1 cellular context compared by ENCODE assay signal in the genomic region with DNA sequence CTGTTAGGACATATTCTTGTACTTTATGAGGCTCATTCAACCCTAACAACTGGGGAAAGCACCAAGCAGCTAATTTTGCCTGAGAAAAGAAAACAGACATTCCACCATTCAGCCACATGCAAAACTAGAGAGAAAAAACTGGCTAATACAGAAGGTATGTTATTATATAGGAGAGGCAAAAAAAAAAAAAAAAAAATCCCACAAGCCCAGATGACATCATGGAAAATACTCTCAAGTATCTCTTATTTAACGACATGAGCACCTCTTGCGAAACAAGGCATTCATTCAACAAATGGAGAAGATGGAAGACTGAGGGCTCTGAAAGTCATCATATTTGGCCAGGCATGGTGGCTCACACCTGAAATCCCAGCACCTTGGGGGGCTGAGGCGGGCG.
TF ChIP-seq lines count a peak whose summit lies in the region.

No MANE protein-coding gene starts in this region.

TF ChIP-seq in GM23338, 12 proteins besides CTCF, POLR2A, EP300 and RAD21 (continued from another document):
- TF ChIP-seq, protein P1, sequence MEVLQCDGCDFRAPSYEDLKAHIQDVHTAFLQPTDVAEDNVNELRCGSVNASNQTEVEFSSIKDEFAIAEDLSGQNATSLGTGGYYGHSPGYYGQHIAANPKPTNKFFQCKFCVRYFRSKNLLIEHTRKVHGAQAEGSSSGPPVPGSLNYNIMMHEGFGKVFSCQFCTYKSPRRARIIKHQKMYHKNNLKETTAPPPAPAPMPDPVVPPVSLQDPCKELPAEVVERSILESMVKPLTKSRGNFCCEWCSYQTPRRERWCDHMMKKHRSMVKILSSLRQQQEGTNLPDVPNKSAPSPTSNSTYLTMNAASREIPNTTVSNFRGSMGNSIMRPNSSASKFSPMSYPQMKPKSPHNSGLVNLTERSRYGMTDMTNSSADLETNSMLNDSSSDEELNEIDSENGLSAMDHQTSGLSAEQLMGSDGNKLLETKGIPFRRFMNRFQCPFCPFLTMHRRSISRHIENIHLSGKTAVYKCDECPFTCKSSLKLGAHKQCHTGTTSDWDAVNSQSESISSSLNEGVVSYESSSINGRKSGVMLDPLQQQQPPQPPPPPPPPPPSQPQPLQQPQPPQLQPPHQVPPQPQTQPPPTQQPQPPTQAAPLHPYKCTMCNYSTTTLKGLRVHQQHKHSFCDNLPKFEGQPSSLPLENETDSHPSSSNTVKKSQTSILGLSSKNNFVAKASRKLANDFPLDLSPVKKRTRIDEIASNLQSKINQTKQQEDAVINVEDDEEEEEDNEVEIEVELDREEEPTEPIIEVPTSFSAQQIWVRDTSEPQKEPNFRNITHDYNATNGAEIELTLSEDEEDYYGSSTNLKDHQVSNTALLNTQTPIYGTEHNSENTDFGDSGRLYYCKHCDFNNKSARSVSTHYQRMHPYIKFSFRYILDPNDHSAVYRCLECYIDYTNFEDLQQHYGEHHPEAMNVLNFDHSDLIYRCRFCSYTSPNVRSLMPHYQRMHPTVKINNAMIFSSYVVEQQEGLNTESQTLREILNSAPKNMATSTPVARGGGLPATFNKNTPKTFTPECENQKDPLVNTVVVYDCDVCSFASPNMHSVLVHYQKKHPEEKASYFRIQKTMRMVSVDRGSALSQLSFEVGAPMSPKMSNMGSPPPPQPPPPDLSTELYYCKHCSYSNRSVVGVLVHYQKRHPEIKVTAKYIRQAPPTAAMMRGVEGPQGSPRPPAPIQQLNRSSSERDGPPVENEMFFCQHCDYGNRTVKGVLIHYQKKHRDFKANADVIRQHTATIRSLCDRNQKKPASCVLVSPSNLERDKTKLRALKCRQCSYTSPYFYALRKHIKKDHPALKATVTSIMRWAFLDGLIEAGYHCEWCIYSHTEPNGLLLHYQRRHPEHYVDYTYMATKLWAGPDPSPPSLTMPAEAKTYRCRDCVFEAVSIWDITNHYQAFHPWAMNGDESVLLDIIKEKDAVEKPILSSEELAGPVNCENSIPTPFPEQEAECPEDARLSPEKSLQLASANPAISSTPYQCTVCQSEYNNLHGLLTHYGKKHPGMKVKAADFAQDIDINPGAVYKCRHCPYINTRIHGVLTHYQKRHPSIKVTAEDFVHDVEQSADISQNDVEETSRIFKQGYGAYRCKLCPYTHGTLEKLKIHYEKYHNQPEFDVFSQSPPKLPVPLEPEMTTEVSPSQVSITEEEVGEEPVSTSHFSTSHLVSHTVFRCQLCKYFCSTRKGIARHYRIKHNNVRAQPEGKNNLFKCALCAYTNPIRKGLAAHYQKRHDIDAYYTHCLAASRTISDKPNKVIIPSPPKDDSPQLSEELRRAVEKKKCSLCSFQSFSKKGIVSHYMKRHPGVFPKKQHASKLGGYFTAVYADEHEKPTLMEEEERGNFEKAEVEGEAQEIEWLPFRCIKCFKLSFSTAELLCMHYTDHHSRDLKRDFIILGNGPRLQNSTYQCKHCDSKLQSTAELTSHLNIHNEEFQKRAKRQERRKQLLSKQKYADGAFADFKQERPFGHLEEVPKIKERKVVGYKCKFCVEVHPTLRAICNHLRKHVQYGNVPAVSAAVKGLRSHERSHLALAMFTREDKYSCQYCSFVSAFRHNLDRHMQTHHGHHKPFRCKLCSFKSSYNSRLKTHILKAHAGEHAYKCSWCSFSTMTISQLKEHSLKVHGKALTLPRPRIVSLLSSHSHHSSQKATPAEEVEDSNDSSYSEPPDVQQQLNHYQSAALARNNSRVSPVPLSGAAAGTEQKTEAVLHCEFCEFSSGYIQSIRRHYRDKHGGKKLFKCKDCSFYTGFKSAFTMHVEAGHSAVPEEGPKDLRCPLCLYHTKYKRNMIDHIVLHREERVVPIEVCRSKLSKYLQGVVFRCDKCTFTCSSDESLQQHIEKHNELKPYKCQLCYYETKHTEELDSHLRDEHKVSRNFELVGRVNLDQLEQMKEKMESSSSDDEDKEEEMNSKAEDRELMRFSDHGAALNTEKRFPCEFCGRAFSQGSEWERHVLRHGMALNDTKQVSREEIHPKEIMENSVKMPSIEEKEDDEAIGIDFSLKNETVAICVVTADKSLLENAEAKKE (CRISPR knock-in tag; IDR thresholded peaks at IDR 0.05): no peak
- no peak for TF ChIP-seq JUNB (IDR thresholded peaks at IDR 0.05; ENCODE audit: unreplicated experiment)
- TF ChIP-seq EZH2 (IDR thresholded peaks at IDR 0.05; ENCODE audit: low read depth, unreplicated experiment): no peak
- TF ChIP-seq REST (IDR thresholded peaks at IDR 0.05; ENCODE audit: unreplicated experiment): no peak
- no peak for TF ChIP-seq EZH2phosphoT487 (IDR thresholded peaks at IDR 0.05; ENCODE audit: unreplicated experiment)
- no peak for TF ChIP-seq ZNF331 (CRISPR knock-in tag; IDR thresholded peaks at IDR 0.05; ENCODE audit: low read depth)
- TF ChIP-seq STAT1 (IDR thresholded peaks at IDR 0.05; ENCODE audit: unreplicated experiment): no peak
- TF ChIP-seq CREB1 (CRISPR knock-in tag; IDR thresholded peaks at IDR 0.05; ENCODE audit: low read depth): no peak
- TF ChIP-seq ZNF114 (CRISPR knock-in tag; IDR thresholded peaks at IDR 0.05): no peak
- TF ChIP-seq, protein P2, sequence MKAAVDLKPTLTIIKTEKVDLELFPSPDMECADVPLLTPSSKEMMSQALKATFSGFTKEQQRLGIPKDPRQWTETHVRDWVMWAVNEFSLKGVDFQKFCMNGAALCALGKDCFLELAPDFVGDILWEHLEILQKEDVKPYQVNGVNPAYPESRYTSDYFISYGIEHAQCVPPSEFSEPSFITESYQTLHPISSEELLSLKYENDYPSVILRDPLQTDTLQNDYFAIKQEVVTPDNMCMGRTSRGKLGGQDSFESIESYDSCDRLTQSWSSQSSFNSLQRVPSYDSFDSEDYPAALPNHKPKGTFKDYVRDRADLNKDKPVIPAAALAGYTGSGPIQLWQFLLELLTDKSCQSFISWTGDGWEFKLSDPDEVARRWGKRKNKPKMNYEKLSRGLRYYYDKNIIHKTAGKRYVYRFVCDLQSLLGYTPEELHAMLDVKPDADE (IDR thresholded peaks at IDR 0.05): no peak
